In genomic region chr1:110056776-110057175, GRCh38 we compare ENCODE assay signal across 15 cellular contexts. TPM values are rescaled to one million over a fixed set of nuclear protein-coding genes. Genes with fewer than 3 reads are reported as not detected.
DNase-seq lines count a peak whose midpoint lies in the region; ATAC-seq and TF ChIP-seq lines count a peak whose summit lies in the region.
"Had no signal": no experiment of that assay in that cellular context is flagged by ENCODE, and none has a peak within 500 bp of the region (broad histone marks: within the 10 kb centered on the region; RNA-seq: fewer than 3 reads in every experiment).

No MANE protein-coding gene starts in this region.

- H3K9me3 ChIP-seq in mucosa of rectum (ENCODE audit: control insufficient read depth in 2 of 2, low read length in 2 of 2) = no peaks in the 10 kb centered on the region
- H3K9me3 ChIP-seq in naive thymus-derived CD4-positive, alpha-beta T cell (ENCODE audit: control insufficient read depth in 2 of 3, low read length in 3 of 3) = no peaks in the 10 kb centered on the region
- H3K9me3 ChIP-seq: BLaER1 had no signal

- no peak overlapping the region for H3K9ac ChIP-seq in mucosa of rectum (ENCODE audit: low read depth in 1 of 2, low read length in 2 of 2)
- H3K9ac ChIP-seq: BLaER1, KMS-11 had no signal

- CTCF ChIA-PET in naive thymus-derived CD4-positive, alpha-beta T cell (lab: Charles Lee) = no interaction called here

- H3K4me1 ChIP-seq in mucosa of rectum (ENCODE audit: control insufficient read depth in 2 of 2, insufficient read depth in 2 of 2, low read length in 2 of 2) = peaks cover 13 to 24% of the 10 kb centered on the region in 2 donors
- no peaks in the 10 kb centered on the region for H3K4me1 ChIP-seq in naive thymus-derived CD4-positive, alpha-beta T cell (ENCODE audit: control insufficient read depth in 2 of 2, insufficient read depth in 2 of 2, low read length in 2 of 2)

- intact Hi-C loops in naive thymus-derived CD4-positive, alpha-beta T cell (cut with micrococcal nuclease) = no loop called here

- no peaks in the 10 kb centered on the region for H3K27me3 ChIP-seq in mucosa of rectum (ENCODE audit: control insufficient read depth in 2 of 2, insufficient read depth in 2 of 2, low read length in 2 of 2)
- H3K27me3 ChIP-seq in naive thymus-derived CD4-positive, alpha-beta T cell (ENCODE audit: control insufficient read depth in 2 of 2, insufficient read depth in 2 of 2, low read length in 2 of 2) = no peaks in the 10 kb centered on the region
- H3K27me3 ChIP-seq: BLaER1 had no signal

- TF ChIP-seq CTCF in AG09309 (IDR thresholded peaks at IDR 0.05; ENCODE audit: control insufficient read depth, insufficient read depth, low read depth, low read length, missing control alignments) = no peak

- ATAC-seq in naive thymus-derived CD4-positive, alpha-beta T cell = no peak
- ATAC-seq in GM18907 (IDR thresholded peaks at IDR 0.05; ENCODE audit: unreplicated experiment) (no peak), HG02571 (IDR thresholded peaks at IDR 0.05; ENCODE audit: unreplicated experiment) (no peak)
- ATAC-seq: natural killer cell treated with Interleukin-12 subunit alpha and Interleukin-12 subunit beta and Interleukin-15 and Interleukin-18, amount 100 ng/mL, for 72 hours; T-cell had no signal

- no peaks in the 10 kb centered on the region for H3K27me3 Mint-ChIP-seq in naive thymus-derived CD4-positive, alpha-beta T cell
- H3K27me3 Mint-ChIP-seq: activated CD4-positive, alpha-beta memory T cell treated with anti-CD3 and anti-CD28 coated beads, Interleukin-2, amount 10 ng/mL, durations not matched to agents 7 days and 5 days; natural killer cell treated with Interleukin-12 subunit alpha and Interleukin-12 subunit beta and Interleukin-15 and Interleukin-18, amount 100 ng/mL, for 72 hours; T-cell had no signal

- POLR2A ChIA-PET in naive thymus-derived CD4-positive, alpha-beta T cell (lab: Charles Lee) = interaction anchor here (1.6 kb wide), 1 partner anchor 22 kb away, joined by 3 read pairs; the partner anchor contains the start of gene STRIP1

- H3K4me3 Mint-ChIP-seq in naive thymus-derived CD4-positive, alpha-beta T cell = no peak overlapping the region
- H3K4me3 Mint-ChIP-seq: activated CD4-positive, alpha-beta memory T cell treated with anti-CD3 and anti-CD28 coated beads, Interleukin-2, amount 10 ng/mL, durations not matched to agents 7 days and 5 days; natural killer cell treated with Interleukin-12 subunit alpha and Interleukin-12 subunit beta and Interleukin-15 and Interleukin-18, amount 100 ng/mL, for 72 hours; T-cell had no signal

- peaks cover 14 to 52% (median 17%) of the 10 kb centered on the region in 5 donors for H3K36me3 Mint-ChIP-seq in naive thymus-derived CD4-positive, alpha-beta T cell

- H3K9me3 Mint-ChIP-seq in naive thymus-derived CD4-positive, alpha-beta T cell = no peaks in the 10 kb centered on the region
- H3K9me3 Mint-ChIP-seq: activated CD4-positive, alpha-beta memory T cell treated with anti-CD3 and anti-CD28 coated beads, Interleukin-2, amount 10 ng/mL, durations not matched to agents 7 days and 5 days; natural killer cell treated with Interleukin-12 subunit alpha and Interleukin-12 subunit beta and Interleukin-15 and Interleukin-18, amount 100 ng/mL, for 72 hours; T-cell had no signal

- DNase-seq in AG09309 (ENCODE audit: low read depth) (peak; percentile 54), NCI-H2171 (lab: John Stamatoyannopoulos, UW) (peak; percentile 60), dedifferentiated amniotic fluid mesenchymal stem cell (ENCODE audit: extremely low spot score) (peak; percentile 69), NCI-H1694 treated with DMSO at 0.1 percent for 48 hours (lab: John Stamatoyannopoulos, UW) (no peak)
- no peak for DNase-seq in naive thymus-derived CD4-positive, alpha-beta T cell
- DNase-seq: activated CD4-positive, alpha-beta memory T cell treated with anti-CD3 and anti-CD28 coated beads, Interleukin-2, amount 10 ng/mL, durations not matched to agents 7 days and 5 days; kidney; T-cell had no signal

- H3K4me1 Mint-ChIP-seq in naive thymus-derived CD4-positive, alpha-beta T cell = peaks cover 0 to 10% (median 0%) of the 10 kb centered on the region in 7 donors

- H3K4me3 ChIP-seq in AG09309 (ENCODE audit: control insufficient read depth, low read depth, low read length) (no peak overlapping the region), mucosa of rectum (ENCODE audit: low read length in 2 of 2) (no peak overlapping the region)
- H3K4me3 ChIP-seq in naive thymus-derived CD4-positive, alpha-beta T cell (ENCODE audit: low read length) = no peak overlapping the region
- H3K4me3 ChIP-seq: BLaER1 had no signal

- peak overlapping the region; percentile 34 to 54 for H3K27ac ChIP-seq in mucosa of rectum (ENCODE audit: low read depth in 2 of 2, low read length in 2 of 2)
- H3K27ac ChIP-seq in naive thymus-derived CD4-positive, alpha-beta T cell (ENCODE audit: low read depth, low read length) = no peak overlapping the region
- H3K27ac ChIP-seq: BLaER1, KMS-11 had no signal

- no peak overlapping the region for H3K27ac Mint-ChIP-seq in naive thymus-derived CD4-positive, alpha-beta T cell
- H3K27ac Mint-ChIP-seq: activated CD4-positive, alpha-beta memory T cell treated with anti-CD3 and anti-CD28 coated beads, Interleukin-2, amount 10 ng/mL, durations not matched to agents 7 days and 5 days had no signal

- H3K36me3 ChIP-seq in mucosa of rectum (ENCODE audit: control insufficient read depth in 2 of 2, insufficient read depth in 2 of 2, low read length in 2 of 2) = peaks cover 47% of the 10 kb centered on the region in 2 donors
- H3K36me3 ChIP-seq in naive thymus-derived CD4-positive, alpha-beta T cell (ENCODE audit: control insufficient read depth in 2 of 3, insufficient read depth in 3 of 3, low read length in 3 of 3) = peaks cover 25 to 72% (median 28%) of the 10 kb centered on the region in 3 experiments

RNA-seq across cellular contexts. Expression of gene ALX3, which starts 13.7 kb away (rescaled TPM):
- not detected for total RNA-seq in naive thymus-derived CD4-positive, alpha-beta T cell
- not detected for polyA plus RNA-seq in naive thymus-derived CD4-positive, alpha-beta T cell
- total RNA-seq: activated CD4-positive, alpha-beta memory T cell treated with anti-CD3 and anti-CD28 coated beads, Interleukin-2, amount 10 ng/mL, durations not matched to agents 7 days and 5 days; kidney; natural killer cell treated with Interleukin-12 subunit alpha and Interleukin-12 subunit beta and Interleukin-15 and Interleukin-18, amount 100 ng/mL, for 72 hours; skeletal muscle tissue; T-cell had no signal

RNA-seq across cellular contexts. Expression of gene STRIP1, which starts 22.4 kb away (rescaled TPM):
- total RNA-seq in naive thymus-derived CD4-positive, alpha-beta T cell = 10 to 100 TPM; 42.4 to 83.9 (median 70.7) TPM
- polyA plus RNA-seq in naive thymus-derived CD4-positive, alpha-beta T cell = 10 to 100 TPM; 21.4 to 35.2 TPM

RNA-seq across cellular contexts. Expression of gene UBL4B, which starts 55.5 kb away (rescaled TPM):
- not detected for total RNA-seq in naive thymus-derived CD4-positive, alpha-beta T cell
- not detected for polyA plus RNA-seq in naive thymus-derived CD4-positive, alpha-beta T cell
- total RNA-seq: activated CD4-positive, alpha-beta memory T cell treated with anti-CD3 and anti-CD28 coated beads, Interleukin-2, amount 10 ng/mL, durations not matched to agents 7 days and 5 days; kidney; natural killer cell treated with Interleukin-12 subunit alpha and Interleukin-12 subunit beta and Interleukin-15 and Interleukin-18, amount 100 ng/mL, for 72 hours; skeletal muscle tissue; T-cell had no signal

Comparison
In these comparisons a context has a peak if more than half of its experiments do, and no peak if none do; other contexts are left out.
1. DNase-seq: peak in AG09309 (single experiment), NCI-H2171 (single experiment) and dedifferentiated amniotic fluid mesenchymal stem cell (single experiment); none in naive thymus-derived CD4-positive, alpha-beta T cell (0 of 9) and NCI-H1694 treated with DMSO at 0.1 percent for 48 hours (single experiment).